ENCODE assay signal across 1 cellular context in the genomic region with DNA sequence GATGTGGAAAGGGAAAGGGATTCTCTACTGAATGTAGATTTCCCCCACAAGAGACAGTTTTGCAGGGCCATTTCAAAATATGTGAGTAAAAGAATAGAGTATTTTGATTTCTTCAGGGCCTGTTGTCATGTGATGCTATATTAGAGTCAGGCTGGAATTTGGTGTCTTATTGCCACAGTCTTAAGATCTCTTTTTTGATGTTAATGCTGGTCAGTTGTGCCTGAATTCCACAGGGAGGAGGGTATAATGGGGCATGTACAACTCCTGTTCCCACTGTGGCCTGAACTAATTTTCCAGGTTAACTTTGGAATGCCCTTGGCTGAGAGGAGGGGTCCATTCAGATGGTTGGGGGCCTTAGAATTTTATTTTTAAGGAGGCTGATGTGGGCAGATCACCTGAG.
TF ChIP-seq lines count a peak whose summit lies in the region.

No MANE protein-coding gene starts in this region.

TF ChIP-seq in GM23338, 12 proteins besides CTCF, POLR2A, EP300 and RAD21 (continued from another document):
- TF ChIP-seq ZNF462 (CRISPR knock-in tag; IDR thresholded peaks at IDR 0.05) (no peak), EZH2phosphoT487 (IDR thresholded peaks at IDR 0.05; ENCODE audit: unreplicated experiment) (no peak), EZH2 (IDR thresholded peaks at IDR 0.05; ENCODE audit: low read depth, unreplicated experiment) (no peak), NANOG (IDR thresholded peaks at IDR 0.05; ENCODE audit: borderline replicate concordance) (no peak), ZNF331 (CRISPR knock-in tag; IDR thresholded peaks at IDR 0.05; ENCODE audit: low read depth) (no peak), ZNF114 (CRISPR knock-in tag; IDR thresholded peaks at IDR 0.05) (no peak), CREB1 (CRISPR knock-in tag; IDR thresholded peaks at IDR 0.05; ENCODE audit: low read depth) (no peak), JUNB (IDR thresholded peaks at IDR 0.05; ENCODE audit: unreplicated experiment) (no peak)
- TF ChIP-seq, protein P1, sequence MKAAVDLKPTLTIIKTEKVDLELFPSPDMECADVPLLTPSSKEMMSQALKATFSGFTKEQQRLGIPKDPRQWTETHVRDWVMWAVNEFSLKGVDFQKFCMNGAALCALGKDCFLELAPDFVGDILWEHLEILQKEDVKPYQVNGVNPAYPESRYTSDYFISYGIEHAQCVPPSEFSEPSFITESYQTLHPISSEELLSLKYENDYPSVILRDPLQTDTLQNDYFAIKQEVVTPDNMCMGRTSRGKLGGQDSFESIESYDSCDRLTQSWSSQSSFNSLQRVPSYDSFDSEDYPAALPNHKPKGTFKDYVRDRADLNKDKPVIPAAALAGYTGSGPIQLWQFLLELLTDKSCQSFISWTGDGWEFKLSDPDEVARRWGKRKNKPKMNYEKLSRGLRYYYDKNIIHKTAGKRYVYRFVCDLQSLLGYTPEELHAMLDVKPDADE (IDR thresholded peaks at IDR 0.05) = no peak
